ENCODE assay signal across 24 cellular contexts in the genomic region with DNA sequence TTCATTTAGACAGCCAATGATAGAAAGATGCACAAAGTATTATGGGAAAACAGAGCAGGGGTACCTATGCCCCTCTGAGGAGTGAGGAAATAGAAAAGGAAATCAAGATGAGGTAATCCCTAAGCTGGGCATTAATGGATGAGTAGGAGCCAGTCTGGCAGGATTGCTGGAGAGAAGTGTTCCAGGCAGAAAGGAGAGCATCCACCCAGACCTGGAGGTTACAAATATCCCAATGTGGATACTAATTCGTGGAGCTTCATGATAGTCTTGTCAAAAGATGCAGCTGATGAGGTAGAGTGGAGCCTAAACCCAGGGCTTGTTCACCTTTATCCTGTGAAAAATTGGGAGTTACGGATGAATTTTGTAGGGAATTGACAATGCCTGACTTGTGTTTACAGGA.
"Had no signal": no experiment of that assay in that cellular context is flagged by ENCODE, and none has a peak within 500 bp of the region (broad histone marks: within the 10 kb centered on the region; RNA-seq: fewer than 3 reads in every experiment).

No MANE protein-coding gene starts in this region.

- H3K36me3 ChIP-seq: colonic mucosa, gastroesophageal sphincter, heart left ventricle, left lung, lower lobe of right lung had no signal

- H3K27me3 Mint-ChIP-seq: dendritic cell treated with granulocyte-macrophage colony-stimulating factor and Interleukin-4, amounts not matched to agents 40 ng/mL and 50 ng/mL, for 4 days; effector memory CD8-positive, alpha-beta T cell had no signal

- DNase-seq: colonic mucosa; cortex of kidney; effector CD8-positive, alpha-beta T cell; effector memory CD8-positive, alpha-beta T cell; endodermal cell; erythroblast; foreskin keratinocyte; heart left ventricle; hypothalamus; immature natural killer cell; islet precursor cell; kidney; left cardiac atrium; left lung; left ventricle myocardium superior; lower lobe of right lung; mesenchymal stem cell; midbrain had no signal

- H3K27me3 ChIP-seq: colonic mucosa, foreskin keratinocyte, gastroesophageal sphincter, heart left ventricle, hepatocyte, left lung had no signal

- H3K4me1 ChIP-seq: colonic mucosa, foreskin keratinocyte, gastroesophageal sphincter, left lung, lower lobe of right lung had no signal

- H3K4me1 Mint-ChIP-seq: immature natural killer cell had no signal

- H3K4me3 ChIP-seq: colonic mucosa, gastroesophageal sphincter, heart left ventricle, hepatocyte, left lung, lower lobe of right lung had no signal

- H3K79me2 ChIP-seq: hepatocyte had no signal

- H3K27ac ChIP-seq: colonic mucosa, epithelial cell of prostate, foreskin keratinocyte, gastroesophageal sphincter, heart left ventricle, hepatocyte, left lung, lower lobe of right lung had no signal

- H3K4me3 Mint-ChIP-seq: dendritic cell treated with granulocyte-macrophage colony-stimulating factor and Interleukin-4, amounts not matched to agents 40 ng/mL and 50 ng/mL, for 4 days; effector memory CD8-positive, alpha-beta T cell; endodermal cell; immature natural killer cell had no signal

- H3K27ac Mint-ChIP-seq: dendritic cell treated with granulocyte-macrophage colony-stimulating factor and Interleukin-4, amounts not matched to agents 40 ng/mL and 50 ng/mL, for 4 days; effector memory CD8-positive, alpha-beta T cell; endodermal cell; immature natural killer cell had no signal

- FAIRE-seq: frontal cortex, kidney had no signal

- H3K4me2 ChIP-seq: hepatocyte had no signal

- H2AFZ ChIP-seq: hepatocyte had no signal

- H3K9me3 ChIP-seq: colonic mucosa had no signal

- ATAC-seq: effector memory CD8-positive, alpha-beta T cell; esophagus mucosa; foreskin keratinocyte; gastroesophageal sphincter; heart left ventricle; left cardiac atrium; left lung; left ventricle myocardium superior; lower lobe of right lung had no signal
